ENCODE assay signal across 23 cellular contexts in the genomic region with DNA sequence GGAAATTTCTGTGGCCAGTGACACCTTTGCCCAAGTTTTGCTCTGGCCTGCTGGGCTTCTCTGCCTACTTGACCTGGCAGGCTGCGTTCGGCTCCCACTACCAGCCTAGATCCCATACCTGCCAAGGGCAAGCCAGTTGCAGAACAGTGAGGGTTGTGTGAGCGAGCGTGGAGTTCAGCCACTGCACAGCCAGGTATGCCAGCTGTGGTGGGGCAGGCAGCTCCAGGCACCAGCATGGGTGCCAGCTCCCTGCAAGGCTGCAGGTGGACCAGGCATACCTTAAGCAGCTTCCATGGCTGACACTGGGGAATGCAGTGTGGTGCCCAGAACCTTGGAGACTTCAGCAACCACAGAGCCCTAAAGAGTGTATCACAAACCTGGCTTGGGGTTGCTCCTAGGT.
"Had no signal": no experiment of that assay in that cellular context is flagged by ENCODE, and none has a peak within 500 bp of the region (broad histone marks: within the 10 kb centered on the region; RNA-seq: fewer than 3 reads in every experiment).

No MANE protein-coding gene starts in this region.

- H3K27ac ChIP-seq: left ventricle myocardium inferior, ovary, right atrium auricular region, right lobe of liver, stomach, testis, thyroid gland, transverse colon, upper lobe of left lung, vagina had no signal

- H3K27ac Mint-ChIP-seq: naive thymus-derived CD4-positive, alpha-beta T cell; natural killer cell treated with Interleukin-12 subunit alpha and Interleukin-12 subunit beta and Interleukin-15 and Interleukin-18, amount 100 ng/mL, for 72 hours; progenitor cell of endocrine pancreas; stimulated activated naive B cell treated with anti-CD40 and anti-IgM and Interleukin-4, amounts not matched to agents 10 μg/mL and 1 μg/mL and 100 μg/mL, for 72 hours had no signal

- H3K36me3 ChIP-seq: ovary, right atrium auricular region, right lobe of liver, thyroid gland, transverse colon, upper lobe of left lung had no signal

- H3K9me3 Mint-ChIP-seq: natural killer cell treated with Interleukin-12 subunit alpha and Interleukin-12 subunit beta and Interleukin-15 and Interleukin-18, amount 100 ng/mL, for 72 hours had no signal

- H3K27me3 Mint-ChIP-seq: progenitor cell of endocrine pancreas had no signal

- ATAC-seq: mucosa of descending colon; naive thymus-derived CD4-positive, alpha-beta T cell; natural killer cell treated with Interleukin-12 subunit alpha and Interleukin-12 subunit beta and Interleukin-15 and Interleukin-18, amount 100 ng/mL, for 72 hours; right lobe of liver; stimulated activated naive B cell treated with anti-CD40 and anti-IgM and Interleukin-4, amounts not matched to agents 10 μg/mL and 1 μg/mL and 100 μg/mL, for 72 hours; stimulated activated naive CD8-positive, alpha-beta T cell treated with anti-CD3 and anti-CD28 coated beads, Interleukin-15, Interleukin-2, amounts not matched to agents 100 U/mL and 50 U/mL, for 24 hours had no signal

- H3K4me1 Mint-ChIP-seq: naive thymus-derived CD4-positive, alpha-beta T cell; stimulated activated naive B cell treated with anti-CD40 and anti-IgM and Interleukin-4, amounts not matched to agents 10 μg/mL and 1 μg/mL and 100 μg/mL, for 72 hours had no signal

- DNase-seq: hypothalamus; left ventricle myocardium inferior; midbrain; mucosa of descending colon; naive thymus-derived CD4-positive, alpha-beta T cell; ovary; right lobe of liver; stimulated activated CD4-positive, alpha-beta T cell treated with anti-CD3 and anti-CD28 coated beads, Interleukin-12 subunit alpha, Interleukin-12 subunit beta, amount 100 ng/mL, for 4 hours; stimulated activated CD4-positive, alpha-beta T cell treated with anti-CD3 and anti-CD28 coated beads, Interleukin-15, amount 100 ng/mL, for 24 hours; stimulated activated CD4-positive, alpha-beta T cell treated with anti-CD3 and anti-CD28 coated beads, Interleukin-2, amount 100 ng/mL, for 24 hours; stimulated activated CD4-positive, alpha-beta T cell treated with anti-CD3 and anti-CD28 coated beads, Interleukin-4, amount 100 ng/mL, for 1 hour; stimulated activated naive B cell treated with anti-CD40 and anti-IgM and Interleukin-4, amounts not matched to agents 10 μg/mL and 1 μg/mL and 100 μg/mL, for 72 hours; stimulated activated naive CD8-positive, alpha-beta T cell treated with anti-CD3 and anti-CD28 coated beads, Interleukin-15, Interleukin-2, amounts not matched to agents 100 U/mL and 50 U/mL, for 24 hours; stomach; testis; thyroid gland; transverse colon had no signal

- H3K4me3 Mint-ChIP-seq: naive thymus-derived CD4-positive, alpha-beta T cell; natural killer cell treated with Interleukin-12 subunit alpha and Interleukin-12 subunit beta and Interleukin-15 and Interleukin-18, amount 100 ng/mL, for 72 hours; stimulated activated naive B cell treated with anti-CD40 and anti-IgM and Interleukin-4, amounts not matched to agents 10 μg/mL and 1 μg/mL and 100 μg/mL, for 72 hours had no signal

- H3K4me1 ChIP-seq: right lobe of liver had no signal

- H3K36me3 Mint-ChIP-seq: naive thymus-derived CD4-positive, alpha-beta T cell; natural killer cell treated with Interleukin-12 subunit alpha and Interleukin-12 subunit beta and Interleukin-15 and Interleukin-18, amount 100 ng/mL, for 72 hours; stimulated activated naive B cell treated with anti-CD40 and anti-IgM and Interleukin-4, amounts not matched to agents 10 μg/mL and 1 μg/mL and 100 μg/mL, for 72 hours had no signal

- H3K27me3 ChIP-seq: ovary, right atrium auricular region, right lobe of liver, stomach, testis, thyroid gland, transverse colon, upper lobe of left lung, vagina had no signal

- H3K9me3 ChIP-seq: mucosa of descending colon, ovary, right atrium auricular region, right lobe of liver, stomach, testis, thyroid gland, transverse colon, upper lobe of left lung, vagina had no signal

- H3K4me3 ChIP-seq: left ventricle myocardium inferior, lung, mucosa of descending colon, ovary, right atrium auricular region, right lobe of liver, stomach, testis, thyroid gland, transverse colon, upper lobe of left lung, vagina had no signal
